In the genomic region with DNA sequence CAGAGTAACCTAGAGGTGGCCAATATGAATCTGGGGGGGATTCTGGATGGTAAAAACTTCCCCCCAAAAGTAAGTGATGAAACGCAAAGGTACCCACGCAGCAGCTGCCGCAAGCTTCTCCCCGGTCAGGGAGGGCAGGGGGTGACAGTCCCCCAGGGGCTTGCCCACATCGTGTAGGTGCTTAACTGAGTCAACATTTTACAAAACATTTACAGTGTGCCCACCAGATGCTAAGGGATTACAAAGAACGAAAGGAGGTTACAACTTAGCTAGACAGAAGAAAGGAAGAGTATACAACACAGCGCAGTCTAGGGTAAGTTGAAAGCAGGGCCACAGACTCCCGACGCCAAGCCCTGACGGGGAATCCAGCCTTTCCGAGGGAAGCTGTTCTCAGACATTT, we compare ENCODE assay signal across 14 cellular contexts. TPM values are rescaled to one million over a fixed set of nuclear protein-coding genes. Genes with fewer than 3 reads are reported as not detected.
A peak's percentile ranks its signal among the peaks of the same experiment; 100 is the strongest.
DNase-seq lines count a peak whose midpoint lies in the region; ATAC-seq, FAIRE-seq and TF ChIP-seq lines count a peak whose summit lies in the region.
"Had no signal": no experiment of that assay in that cellular context is flagged by ENCODE, and none has a peak within 500 bp of the region (broad histone marks: within the 10 kb centered on the region; RNA-seq: fewer than 3 reads in every experiment).

No MANE protein-coding gene starts in this region.

- no peak overlapping the region for H3K9ac ChIP-seq in kidney (ENCODE audit: low read length in 2 of 2)

- intact Hi-C loops in heart left ventricle (cut with DNase I) (loop anchor here in 1 of 10 donors (10.0 kb wide), 1 partner anchor 277 kb away; the partner anchor contains the start of gene MYL12A), Right ventricle myocardium superior (cut with DNase I) (no loop called here), kidney (cut with DNase I) (no loop called here), tibial artery (cut with DNase I; ENCODE audit: low total_unique reads) (no loop called here), uterus (cut with DNase I; ENCODE audit: low total_unique reads) (no loop called here)
- intact Hi-C loops in activated CD4-positive, alpha-beta memory T cell treated with anti-CD3 and anti-CD28 coated beads for 36 hours (cut with micrococcal nuclease): no loop called here

- H3K36me3 ChIP-seq in heart left ventricle: no peaks in the 10 kb centered on the region
- no peaks in the 10 kb centered on the region for H3K36me3 ChIP-seq in kidney (ENCODE audit: control insufficient read depth in 1 of 2, insufficient read depth in 2 of 2, low read length in 2 of 2)
- H3K36me3 ChIP-seq in tibial artery: no peaks in the 10 kb centered on the region
- no peaks in the 10 kb centered on the region for H3K36me3 ChIP-seq in uterus

- TF ChIP-seq POLR2A in heart left ventricle (IDR thresholded peaks at IDR 0.05) (no peak), uterus (IDR thresholded peaks at IDR 0.05) (no peak)

- no peaks in the 10 kb centered on the region for H3K27me3 Mint-ChIP-seq in activated CD4-positive, alpha-beta memory T cell treated with anti-CD3 and anti-CD28 coated beads for 36 hours

- H3K27ac ChIP-seq in heart left ventricle: peak overlapping the region in 8 of 12 donors; percentile 11 to 88 (median 45)
- peak overlapping the region; percentile 49 to 63 for H3K27ac ChIP-seq in kidney (ENCODE audit: low read depth in 2 of 2, low read length in 2 of 2)
- peak overlapping the region; percentile 26 to 45 for H3K27ac ChIP-seq in tibial artery
- H3K27ac ChIP-seq in uterus: no peak overlapping the region
- H3K27ac ChIP-seq: PC-9 had no signal

- no peak for TF ChIP-seq CTCF in heart left ventricle (IDR thresholded peaks at IDR 0.05)
- no peak for TF ChIP-seq CTCF in kidney (IDR thresholded peaks at IDR 0.05; ENCODE audit: borderline replicate concordance, extremely low read depth, insufficient read depth)
- no peak for TF ChIP-seq CTCF in tibial artery (IDR thresholded peaks at IDR 0.05)
- TF ChIP-seq CTCF in uterus (IDR thresholded peaks at IDR 0.05): no peak

- no peak for FAIRE-seq in kidney (lab: Jason Lieb, UNC)
- FAIRE-seq: bronchial epithelial cell had no signal

- POLR2A ChIA-PET in activated CD4-positive, alpha-beta memory T cell treated with anti-CD3 and anti-CD28 coated beads for 36 hours (lab: Charles Lee): interaction anchor here (0.5 to 8.8 kb wide), 4 partner anchors 8 to 490 kb away, joined by 3 to 139 read pairs (median 39); no protein-coding TSS in a partner anchor

- peak overlapping the region; percentile 79 for H3K4me3 Mint-ChIP-seq in activated CD4-positive, alpha-beta memory T cell treated with anti-CD3 and anti-CD28 coated beads for 36 hours

- H3K9me3 Mint-ChIP-seq in activated CD4-positive, alpha-beta memory T cell treated with anti-CD3 and anti-CD28 coated beads for 36 hours: no peaks in the 10 kb centered on the region

- ATAC-seq in heart left ventricle: no peak
- no peak for ATAC-seq in Right ventricle myocardium superior (ENCODE audit: poor library complexity)
- no peak for ATAC-seq in HG03045 (IDR thresholded peaks at IDR 0.05; ENCODE audit: unreplicated experiment)

- H3K4me1 ChIP-seq in heart left ventricle (peaks cover 2 to 98% (median 16%) of the 10 kb centered on the region in 12 donors), kidney (ENCODE audit: control insufficient read depth in 1 of 2, insufficient read depth in 1 of 2, low read depth in 1 of 2, low read length in 2 of 2) (peaks cover 34 to 61% of the 10 kb centered on the region in 2 donors), tibial artery (peaks cover 0 to 76% (median 17%) of the 10 kb centered on the region in 4 donors), uterus (peaks cover 0 to 13% of the 10 kb centered on the region in 2 donors)

- no peaks in the 10 kb centered on the region for H3K27me3 ChIP-seq in heart left ventricle
- H3K27me3 ChIP-seq in tibial artery: no peaks in the 10 kb centered on the region
- H3K27me3 ChIP-seq in uterus: no peaks in the 10 kb centered on the region

- H3K9me3 ChIP-seq in heart left ventricle (no peaks in the 10 kb centered on the region), kidney (ENCODE audit: control insufficient read depth in 1 of 2, low read length in 2 of 2) (no peaks in the 10 kb centered on the region), tibial artery (no peaks in the 10 kb centered on the region), uterus (no peaks in the 10 kb centered on the region)

- H3K4me3 ChIP-seq in heart left ventricle (peak overlapping the region in 4 of 12 donors; percentile 4 to 32 (median 12)), kidney (ENCODE audit: low read length in 2 of 2) (no peak overlapping the region), tibial artery (no peak overlapping the region), uterus (no peak overlapping the region)
- H3K4me3 ChIP-seq: PC-9 had no signal

- H3K27ac Mint-ChIP-seq in activated CD4-positive, alpha-beta memory T cell treated with anti-CD3 and anti-CD28 coated beads for 36 hours: peak overlapping the region; percentile 100

- CTCF ChIA-PET in activated CD4-positive, alpha-beta memory T cell treated with anti-CD3 and anti-CD28 coated beads for 36 hours (lab: Charles Lee): interaction anchor here (0.8 to 5.1 kb wide), 9 partner anchors 9 to 627 kb away, joined by 3 to 36 read pairs (median 4); no protein-coding TSS in a partner anchor

- H3K4me1 Mint-ChIP-seq in activated CD4-positive, alpha-beta memory T cell treated with anti-CD3 and anti-CD28 coated beads for 36 hours (ENCODE audit: low read depth): peaks cover 92% of the 10 kb centered on the region

- WGBS in heart left ventricle, 4 donors: 76 to 96% (median 89%) methylated on average over 11 of the region's 11 CpGs

- DNase-seq in heart left ventricle: no peak
- no peak for DNase-seq in Right ventricle myocardium superior
- peak; percentile 53 for DNase-seq in activated CD4-positive, alpha-beta memory T cell treated with anti-CD3 and anti-CD28 coated beads for 36 hours
- DNase-seq in kidney: no peak
- DNase-seq in tibial artery: no peak
- DNase-seq in uterus: no peak
- no peak for DNase-seq in stimulated activated CD4-positive, alpha-beta T cell treated with anti-CD3 and anti-CD28 coated beads, Interleukin-1b, Interleukin-23, amount 100 ng/mL, for 48 hours
- DNase-seq: activated gamma-delta T cell treated with Interleukin-2 at 50 U/mL for 16 hours, foreskin fibroblast, KBM-7, NCI-H446 treated with DMSO at 0.1 percent for 48 hours, PC-9 had no signal

- peaks cover 57% of the 10 kb centered on the region for H3K36me3 Mint-ChIP-seq in activated CD4-positive, alpha-beta memory T cell treated with anti-CD3 and anti-CD28 coated beads for 36 hours

RNA-seq across cellular contexts. Expression of gene LPIN2, which starts 45.6 kb away (rescaled TPM):
- total RNA-seq in heart left ventricle: 10 to 100 TPM in 6 of 9 donors, 1 to 10 TPM in 3; 6.1 to 21.6 (median 10.9) TPM
- 10 to 100 TPM in 1 of 2 donors, 1 to 10 TPM in 1; 1.9 to 12.8 TPM for polyA plus RNA-seq in heart left ventricle
- 10.4 TPM for total RNA-seq in Right ventricle myocardium superior
- total RNA-seq in activated CD4-positive, alpha-beta memory T cell treated with anti-CD3 and anti-CD28 coated beads for 36 hours: 100 to 1,000 TPM; 102 to 107 TPM
- 52.3 TPM for total RNA-seq in kidney
- polyA plus RNA-seq in kidney (ENCODE audit: insufficient read depth, low read depth, low replicate concordance): 14.3 TPM
- total RNA-seq in uterus: 10 to 100 TPM in 3 of 4 donors, 1 to 10 TPM in 1; 7.4 to 53.0 (median 29.5) TPM

Comparison
In these comparisons a context has a peak if more than half of its experiments do, and no peak if none do; other contexts are left out.
1. H3K27ac ChIP-seq: peak in heart left ventricle (8 of 12), kidney (2 of 2) and tibial artery (2 of 2); none in uterus (0 of 2).